Comparison of ENCODE assay signal across 36 cellular contexts in genomic region chr1:11443043-11443442, GRCh38. TPM values are rescaled to one million over a fixed set of nuclear protein-coding genes. Genes with fewer than 3 reads are reported as not detected.
"Had no signal": no experiment of that assay in that cellular context is flagged by ENCODE, and none has a peak within 500 bp of the region (broad histone marks: within the 10 kb centered on the region; RNA-seq: fewer than 3 reads in every experiment).

No MANE protein-coding gene starts in this region.

- H3K36me3 ChIP-seq: MG63 had no signal

- DNase-seq: Karpas-422, Kasumi-1, MG63, MM.1S, MV-4-11, NCI-H1048, NCI-H1092, NCI-H1092 treated with DMSO at 0.1 percent for 48 hours, NCI-H1105, NCI-H1105 treated with DMSO at 0.1 percent for 48 hours, NCI-H1417, NCI-H1417 treated with DMSO at 0.1 percent for 48 hours, NCI-H1436, NCI-H1436 treated with DMSO at 0.1 percent for 48 hours, NCI-H146, NCI-H1694, NCI-H1694 treated with DMSO at 0.1 percent for 48 hours, NCI-H187, NCI-H187 treated with DMSO at 0.1 percent for 48 hours, NCI-H1930, NCI-H2029, NCI-H2029 treated with DMSO at 0.1 percent for 48 hours, NCI-H2081, NCI-H2081 treated with DMSO at 0.1 percent for 48 hours, NCI-H2107, NCI-H2171, NCI-H2171 treated with DMSO at 0.1 percent for 48 hours, NCI-H2227 treated with DMSO at 0.1 percent for 48 hours, NCI-H226, NCI-H345, NCI-H446, NCI-H446 treated with DMSO at 0.1 percent for 48 hours, NCI-H510A, NCI-H510A treated with DMSO at 0.1 percent for 48 hours, NCI-H524 had no signal

- H3K9me3 ChIP-seq: MG63 had no signal

- H3K4me3 ChIP-seq: MG63 had no signal

RNA-seq across cellular contexts. Expression of gene DISP3, which starts 35.9 kb away (rescaled TPM):
- total RNA-seq: LHCN-M2 had no signal
